Comparison of ENCODE assay signal across 8 cellular contexts in genomic region chr1:23167353-23168078, GRCh38. TPM values are rescaled to one million over a fixed set of nuclear protein-coding genes. Genes with fewer than 3 reads are reported as not detected.
DNase-seq lines count a peak whose midpoint lies in the region; ATAC-seq and TF ChIP-seq lines count a peak whose summit lies in the region.

No MANE protein-coding gene starts in this region.

- H3K4me1 ChIP-seq in HCT116 (ENCODE audit: control insufficient read depth in 1 of 2, insufficient read depth in 2 of 2, low read length in 2 of 2) (peaks cover 8 to 26% of the 10 kb centered on the region in 2 experiments), hepatocyte (ENCODE audit: insufficient read depth) (peaks cover 6% of the 10 kb centered on the region), rectal smooth muscle tissue (ENCODE audit: control insufficient read depth, insufficient read depth, low read length) (peaks cover 10% of the 10 kb centered on the region)

- H3K36me3 Mint-ChIP-seq in CD14-positive monocyte (no peaks in the 10 kb centered on the region), T-cell (peaks cover 3% of the 10 kb centered on the region)

- DNase-seq in CD14-positive monocyte (ENCODE audit: low spot score) (no peak), HCT116 (ENCODE audit: low read depth, low spot score) (no peak), T-cell (peak in 23 of 34 experiments; percentile 4 to 43 (median 27)), astrocyte of the hippocampus (ENCODE audit: low read depth, low spot score) (peak; percentile 89), hepatocyte (ENCODE audit: low spot score) (peak; percentile 73), NCI-H1930 (lab: John Stamatoyannopoulos, UW) (no peak), kidney glomerular epithelial cell (lab: John Stamatoyannopoulos, UW) (no peak)

- H2AFZ ChIP-seq in HCT116 (ENCODE audit: low read depth, low read length, poor library complexity, severe bottlenecking) (no peak overlapping the region), hepatocyte (peak overlapping the region; percentile 19)

- H3K27ac Mint-ChIP-seq in CD14-positive monocyte (peak overlapping the region in 2 of 7 donors; percentile 30 to 41), T-cell (peak overlapping the region; percentile 49 to 66)

- peak overlapping the region; percentile 86 to 89 for H3K4me3 ChIP-seq in HCT116 (replicated peaks in 1 of 2; ENCODE audit: low read depth in 1 of 2, low read length in 2 of 2)
- peak overlapping the region; percentile 70 for H3K4me3 ChIP-seq in hepatocyte
- peak overlapping the region; percentile 94 for H3K4me3 ChIP-seq in rectal smooth muscle tissue (ENCODE audit: low read length)

- intact Hi-C loops in CD14-positive monocyte (cut with micrococcal nuclease) (loop anchor here in 1 of 2 donors (5.0 kb wide), 1 partner anchor 60 kb away; no protein-coding TSS in a partner anchor), HCT116 (cut with micrococcal nuclease) (loop anchor here (5.0 kb wide), 1 partner anchor 65 kb away; no protein-coding TSS in a partner anchor)

- no peaks in the 10 kb centered on the region for H3K36me3 ChIP-seq in HCT116 (ENCODE audit: control insufficient read depth in 1 of 2, insufficient read depth in 2 of 2, low read length in 2 of 2)
- no peaks in the 10 kb centered on the region for H3K36me3 ChIP-seq in hepatocyte (replicated peaks; ENCODE audit: insufficient read depth, low read depth)
- no peaks in the 10 kb centered on the region for H3K36me3 ChIP-seq in rectal smooth muscle tissue (ENCODE audit: control insufficient read depth, insufficient read depth, low read length)

- no peak for TF ChIP-seq POLR2A in HCT116 (IDR thresholded peaks at IDR 0.05; ENCODE audit: borderline replicate concordance, extremely low read depth, insufficient read depth, insufficient read length)

- RAD21 ChIA-PET in HCT116 (lab: Charles Lee; ENCODE audit: low non-redundant PET in 1 of 2, low total read pairs in 2 of 2, uncharacterized antibody in 2 of 2, unreplicated experiment in 2 of 2): interaction anchor here in 1 of 2 experiments (0.5 to 0.6 kb wide), 2 partner anchors 196 to 1357 kb away, joined by 3 to 6 read pairs; no protein-coding TSS in a partner anchor

- H3K4me1 Mint-ChIP-seq in CD14-positive monocyte (peaks cover 35% of the 10 kb centered on the region), T-cell (peaks cover 38 to 49% (median 39%) of the 10 kb centered on the region in 3 donors)

- WGBS in hepatocyte (ENCODE audit: low lambda C conversion rate, missing lambda C conversion rate): 1% methylated on average over 29 of the region's 45 CpGs

- H3K27me3 Mint-ChIP-seq in CD14-positive monocyte (ENCODE audit: low read depth in 3 of 3) (peaks cover 4 to 16% (median 9%) of the 10 kb centered on the region in 3 donors), T-cell (no peaks in the 10 kb centered on the region)

- BruUV-seq in HCT116 (replicated peaks; lab: Mats Ljungman, UMichigan): no TSS peak

- H3K9ac ChIP-seq in HCT116 (ENCODE audit: low read length) (peak overlapping the region; percentile 93), rectal smooth muscle tissue (ENCODE audit: low read length) (peak overlapping the region; percentile 76)

- H3K9me3 Mint-ChIP-seq in CD14-positive monocyte (peaks cover 0 to 1% (median 0%) of the 10 kb centered on the region in 7 donors), T-cell (no peaks in the 10 kb centered on the region)

- H3K4me3 Mint-ChIP-seq in CD14-positive monocyte: peak overlapping the region; percentile 99 to 100
- peak overlapping the region; percentile 93 to 96 (median 94) for H3K4me3 Mint-ChIP-seq in T-cell

- POLR2A ChIA-PET in HCT116 (lab: Charles Lee): interaction anchor here (1.2 kb wide), 1 partner anchor 64 kb away, joined by 5 read pairs; no protein-coding TSS in a partner anchor
- POLR2A ChIA-PET in T-cell (lab: Charles Lee): interaction anchor here in 1 of 2 donors (0.6 to 1.5 kb wide), 3 partner anchors 15 to 67 kb away, joined by 3 to 5 read pairs (median 5); no protein-coding TSS in a partner anchor

- TF ChIP-seq CTCF in CD14-positive monocyte (IDR thresholded peaks at IDR 0.05): no peak
- no peak for TF ChIP-seq CTCF in HCT116 (IDR thresholded peaks at IDR 0.05 in 2 of 3, conservative IDR thresholded peaks at IDR 0.05 in 1 of 3; ENCODE audit: borderline replicate concordance in 1 of 3, insufficient read depth in 1 of 3, low read depth in 2 of 3, low read length in 2 of 3)
- no peak for TF ChIP-seq CTCF in hepatocyte (IDR thresholded peaks at IDR 0.05; ENCODE audit: poor library complexity)

- peaks cover 9% of the 10 kb centered on the region; the same call in 1 of the 2 replicates for H4K20me1 ChIP-seq in HCT116 (ENCODE audit: insufficient read depth)
- peaks cover 33% of the 10 kb centered on the region for H4K20me1 ChIP-seq in hepatocyte (ENCODE audit: insufficient read depth, poor library complexity, severe bottlenecking)

- H3K4me2 ChIP-seq in HCT116 (ENCODE audit: low read length) (peak overlapping the region; percentile 90), hepatocyte (peak overlapping the region; percentile 86)

- H3K79me2 ChIP-seq in HCT116 (ENCODE audit: insufficient read depth, low read length) (peaks cover 51% of the 10 kb centered on the region), hepatocyte (peaks cover 49% of the 10 kb centered on the region)

- ATAC-seq in HCT116: peak; percentile 56
- peak; percentile 31 to 39 (median 35) for ATAC-seq in T-cell (replicated peaks in 1 of 4)

- peak overlapping the region; percentile 55 for H3K27ac ChIP-seq in HCT116 (ENCODE audit: low read depth, low read length)
- peak overlapping the region; percentile 90 for H3K27ac ChIP-seq in hepatocyte
- peak overlapping the region; percentile 93 for H3K27ac ChIP-seq in rectal smooth muscle tissue (ENCODE audit: low read depth, low read length)

- CTCF ChIA-PET in HCT116 (lab: Charles Lee): interaction anchor here (0.8 to 3.6 kb wide), 2 partner anchors 16 to 68 kb away, joined by 3 to 22 read pairs; no protein-coding TSS in a partner anchor
- CTCF ChIA-PET in T-cell (lab: Charles Lee): interaction anchor here in 1 of 2 donors (0.7 to 2.1 kb wide), 3 partner anchors 18 to 68 kb away, joined by 4 to 5 read pairs (median 5); no protein-coding TSS in a partner anchor

- no peak for TF ChIP-seq RAD21 in HCT116 (IDR thresholded peaks at IDR 0.05; ENCODE audit: low read depth)

- H3K9me3 ChIP-seq in HCT116 (ENCODE audit: control insufficient read depth in 1 of 2, insufficient read depth in 1 of 2, low read depth in 1 of 2, low read length in 2 of 2) (no peaks in the 10 kb centered on the region), hepatocyte (ENCODE audit: low read depth) (no peaks in the 10 kb centered on the region)

- H3K27me3 ChIP-seq in HCT116 (ENCODE audit: insufficient read depth, low read length) (no peaks in the 10 kb centered on the region), hepatocyte (no peaks in the 10 kb centered on the region), rectal smooth muscle tissue (ENCODE audit: control insufficient read depth, insufficient read depth, low read length) (no peaks in the 10 kb centered on the region)

- H3K9me2 ChIP-seq in HCT116 (ENCODE audit: insufficient read depth) (no peaks in the 10 kb centered on the region), hepatocyte (replicated peaks; ENCODE audit: insufficient read depth) (no peaks in the 10 kb centered on the region)

TF ChIP-seq in HCT116, 20 proteins besides CTCF, POLR2A, EP300 and RAD21 (continues in another document):
- no peak for TF ChIP-seq ZFX (IDR thresholded peaks at IDR 0.05)
- TF ChIP-seq SRF (IDR thresholded peaks at IDR 0.05; ENCODE audit: low read depth): no peak
- no peak for TF ChIP-seq SP1 (IDR thresholded peaks at IDR 0.05; ENCODE audit: low read depth)
- TF ChIP-seq ELF1 (IDR thresholded peaks at IDR 0.05; ENCODE audit: borderline replicate concordance, low read depth): no peak
- no peak for TF ChIP-seq ZBTB33 (IDR thresholded peaks at IDR 0.05; ENCODE audit: extremely low read depth, insufficient replicate concordance, low read length)
- no peak for TF ChIP-seq EGR1 (IDR thresholded peaks at IDR 0.05; ENCODE audit: low read depth)
- TF ChIP-seq ZNF274 (IDR thresholded peaks at IDR 0.05; ENCODE audit: low read depth, low read length): no peak
- TF ChIP-seq MAX (IDR thresholded peaks at IDR 0.05): 0 out of 2 replicates have a peak, but pooled peaks have one; percentile 5
- no peak for TF ChIP-seq EZH2phosphoT487 (IDR thresholded peaks at IDR 0.05; ENCODE audit: borderline replicate concordance)
- peak; percentile 16; the same call in 1 of the 2 replicates for TF ChIP-seq POLR2AphosphoS5 (IDR thresholded peaks at IDR 0.05; ENCODE audit: low read depth, low read length)
- TF ChIP-seq CEBPB (IDR thresholded peaks at IDR 0.05; ENCODE audit: low read depth): no peak
- TF ChIP-seq TCF7L2 (IDR thresholded peaks at IDR 0.05; ENCODE audit: borderline replicate concordance, extremely low read depth, insufficient read depth, insufficient read length): no peak
- TF ChIP-seq JUND (IDR thresholded peaks at IDR 0.05): no peak
- TF ChIP-seq YY1 (IDR thresholded peaks at IDR 0.05; ENCODE audit: extremely low read depth, insufficient replicate concordance, low read depth, low read length): peak; percentile 50

RNA-seq across cellular contexts. Expression of gene LUZP1, which starts 1.1 kb away (rescaled TPM):
- polyA plus RNA-seq in CD14-positive monocyte (1 to 10 TPM; 5.8 to 8.7 TPM), hepatocyte (27.6 and 32.5 TPM in 2 replicates)
- total RNA-seq in HCT116 (2021; ENCODE audit: unreplicated experiment) (22.4 TPM), T-cell (10 to 100 TPM; 18.8 to 24.8 (median 19.7) TPM), hepatocyte (21.2 and 23.3 TPM in 2 replicates)
- 9.2 and 10.2 TPM in 2 replicates for polyA plus RNA-seq in HCT116 (2012)

RNA-seq across cellular contexts. Expression of gene HTR1D, which starts 49.8 kb away (rescaled TPM):
- polyA plus RNA-seq in CD14-positive monocyte (not detected), hepatocyte (0.19 TPM in 1 of 2 replicates, not detected in the other)
- total RNA-seq in HCT116 (2021; ENCODE audit: unreplicated experiment) (3.5 TPM), T-cell (not detected), hepatocyte (0.07 and 0.40 TPM in 2 replicates)
- 2.9 and 3.4 TPM in 2 replicates for polyA plus RNA-seq in HCT116 (2012)

Comparison
In these comparisons a context has a peak if more than half of its experiments do, and no peak if none do; other contexts are left out.
1. DNase-seq: peak in T-cell (23 of 34), astrocyte of the hippocampus (single experiment) and hepatocyte (single experiment); none in CD14-positive monocyte (single experiment), HCT116 (single experiment), NCI-H1930 (0 of 2) and kidney glomerular epithelial cell (single experiment).
2. Peak in every context shown above with its lines, with median percentiles within 50 percentile points of each other: H3K27ac ChIP-seq and H3K4me3 ChIP-seq.